In the genomic region with DNA sequence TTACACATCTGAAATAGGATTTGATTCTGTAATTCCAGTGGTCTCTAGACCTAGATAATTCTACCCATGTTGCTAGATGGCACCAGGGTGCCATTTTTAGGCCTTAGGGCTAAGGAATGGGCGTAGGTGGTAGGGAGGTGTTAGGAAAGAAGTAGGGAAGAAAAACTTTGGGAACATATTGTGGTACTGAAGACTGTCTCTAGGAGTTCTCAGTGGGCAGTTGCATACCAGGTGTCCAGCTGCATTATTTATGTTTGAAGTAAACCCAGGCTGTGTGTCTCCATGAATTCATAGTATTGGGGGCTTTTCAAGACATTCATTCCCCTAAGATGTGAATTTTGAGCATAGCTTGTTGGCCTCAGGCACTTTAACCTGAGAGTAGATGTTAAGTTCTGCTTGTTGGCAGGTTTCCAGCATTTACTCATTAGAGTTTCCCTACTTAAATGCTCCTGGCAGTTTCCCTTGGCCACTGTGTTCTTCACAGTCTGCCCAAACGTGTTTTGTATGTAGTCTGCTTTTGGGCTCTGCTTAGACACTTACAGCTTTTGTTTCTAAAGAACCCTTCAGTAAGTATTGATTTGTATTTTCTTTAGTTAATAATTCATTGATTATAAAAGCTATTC, we compare ENCODE assay signal across 9 cellular contexts. TPM values are rescaled to one million over a fixed set of nuclear protein-coding genes. Genes with fewer than 3 reads are reported as not detected.
DNase-seq lines count a peak whose midpoint lies in the region; ATAC-seq lines count a peak whose summit lies in the region.
"Had no signal": no experiment of that assay in that cellular context is flagged by ENCODE, and none has a peak within 500 bp of the region (broad histone marks: within the 10 kb centered on the region; RNA-seq: fewer than 3 reads in every experiment).

No MANE protein-coding gene starts in this region.

- in situ Hi-C loops in G401 (cut with HindIII; ENCODE audit: low sequenced_read_pairs): no loop called here

- DNase-seq in G401 (ENCODE audit: low spot score): peak; percentile 67
- DNase-seq in NCI-H2196 treated with DMSO at 0.1 percent for 48 hours (lab: John Stamatoyannopoulos, UW; ENCODE audit: unreplicated experiment): peak; percentile 23
- DNase-seq in caudate nucleus (lab: John Stamatoyannopoulos, UW): peak in 9 of 61 donors; percentile 0 to 33 (median 8)
- peak; percentile 18 for DNase-seq in midbrain (lab: John Stamatoyannopoulos, UW)
- no peak for DNase-seq in activated effector memory CD4-positive, alpha-beta T cell treated with Interleukin-2 at 50 U/mL for 16 hours
- DNase-seq: gastrocnemius medialis had no signal

- ATAC-seq in GM21786 (IDR thresholded peaks at IDR 0.05; ENCODE audit: unreplicated experiment) (no peak), HG02623 (IDR thresholded peaks at IDR 0.05; ENCODE audit: unreplicated experiment) (no peak), GM19035 (IDR thresholded peaks at IDR 0.05; ENCODE audit: unreplicated experiment) (no peak)

- peak overlapping the region; percentile 58 for H3K27ac ChIP-seq in caudate nucleus (ENCODE audit: low read depth, low read length)

RNA-seq across cellular contexts. Expression of a gene that starts 31.5 kb away (rescaled TPM):
- total RNA-seq in G401 (2014; rRNA removed; shearing (Covaris generic)): 363 and 440 TPM in 2 replicates

RNA-seq across cellular contexts. Expression of a gene that starts 57.0 kb away (rescaled TPM):
- total RNA-seq in G401 (2014; rRNA removed; shearing (Covaris generic)): not detected in 2 replicates
- total RNA-seq: gastrocnemius medialis had no signal
